ENCODE assay signal across 1 cellular context in genomic region chr11:67354314-67355022, GRCh38.
TF ChIP-seq lines count a peak whose summit lies in the region.

No MANE protein-coding gene starts in this region.

TF ChIP-seq in K562, 482 proteins besides CTCF, POLR2A, EP300 and RAD21 (continued from another document and continues in another):
- TF ChIP-seq CHD7 (IDR thresholded peaks at IDR 0.05; ENCODE audit: low read depth, low read length) (no peak), SETDB1 (IDR thresholded peaks at IDR 0.05; ENCODE audit: low read length) (no peak), GABPB1 (CRISPR knock-in tag; IDR thresholded peaks at IDR 0.05) (peak; percentile 13; the same call in 1 of the 2 replicates), NR2F6 (CRISPR knock-in tag; IDR thresholded peaks at IDR 0.05) (no peak), ZNF133 (CRISPR knock-in tag; IDR thresholded peaks at IDR 0.05) (no peak), NFE2 (IDR thresholded peaks at IDR 0.05; ENCODE audit: low read depth) (peak; percentile 47; the same call in 1 of the 2 replicates), FOXP4 (CRISPR knock-in tag; IDR thresholded peaks at IDR 0.05; ENCODE audit: borderline replicate concordance) (no peak; the same call in 1 of the 2 replicates), ZNF407 (IDR thresholded peaks at IDR 0.05; ENCODE audit: low read depth) (no peak), E2F1 (CRISPR knock-in tag; IDR thresholded peaks at IDR 0.05) (no peak), RBBP5 (IDR thresholded peaks at IDR 0.05; ENCODE audit: borderline replicate concordance, insufficient read depth, low read length, poor library complexity, severe bottlenecking) (peak; percentile 5), ZNF212 (CRISPR knock-in tag; IDR thresholded peaks at IDR 0.05) (no peak), CHD2 (IDR thresholded peaks at IDR 0.05; ENCODE audit: low read depth, low read length) (no peak), PKNOX1 (IDR thresholded peaks at IDR 0.05) (peak; percentile 62), ZFP1 (CRISPR knock-in tag; IDR thresholded peaks at IDR 0.05) (no peak), HOMEZ (CRISPR knock-in tag; IDR thresholded peaks at IDR 0.05) (no peak), ZNF274 (IDR thresholded peaks at IDR 0.05; ENCODE audit: borderline replicate concordance, low read depth, low read length) (no peak), DACH1 (IDR thresholded peaks at IDR 0.05; ENCODE audit: partially characterized antibody) (peak; percentile 20), SMAD2 (IDR thresholded peaks at IDR 0.05; ENCODE audit: low read depth, low read length) (no peak), ZNF589 (CRISPR knock-in tag; IDR thresholded peaks at IDR 0.05; ENCODE audit: low read depth) (peak; percentile 77; the same call in 1 of the 2 replicates), ZNF175 (CRISPR knock-in tag; IDR thresholded peaks at IDR 0.05; ENCODE audit: low read depth) (peak; percentile 89; the same call in 1 of the 2 replicates), ZBTB43 (CRISPR knock-in tag; IDR thresholded peaks at IDR 0.05) (no peak)
